Comparison of ENCODE assay signal across 1 cellular context in genomic region chr15:79004336-79004735, GRCh38.
TF ChIP-seq lines count a peak whose summit lies in the region.

No MANE protein-coding gene starts in this region.

TF ChIP-seq in GM12878, 131 proteins besides CTCF, POLR2A, EP300 and RAD21 (continued from another document and continues in another):
- TF ChIP-seq, protein P1, sequence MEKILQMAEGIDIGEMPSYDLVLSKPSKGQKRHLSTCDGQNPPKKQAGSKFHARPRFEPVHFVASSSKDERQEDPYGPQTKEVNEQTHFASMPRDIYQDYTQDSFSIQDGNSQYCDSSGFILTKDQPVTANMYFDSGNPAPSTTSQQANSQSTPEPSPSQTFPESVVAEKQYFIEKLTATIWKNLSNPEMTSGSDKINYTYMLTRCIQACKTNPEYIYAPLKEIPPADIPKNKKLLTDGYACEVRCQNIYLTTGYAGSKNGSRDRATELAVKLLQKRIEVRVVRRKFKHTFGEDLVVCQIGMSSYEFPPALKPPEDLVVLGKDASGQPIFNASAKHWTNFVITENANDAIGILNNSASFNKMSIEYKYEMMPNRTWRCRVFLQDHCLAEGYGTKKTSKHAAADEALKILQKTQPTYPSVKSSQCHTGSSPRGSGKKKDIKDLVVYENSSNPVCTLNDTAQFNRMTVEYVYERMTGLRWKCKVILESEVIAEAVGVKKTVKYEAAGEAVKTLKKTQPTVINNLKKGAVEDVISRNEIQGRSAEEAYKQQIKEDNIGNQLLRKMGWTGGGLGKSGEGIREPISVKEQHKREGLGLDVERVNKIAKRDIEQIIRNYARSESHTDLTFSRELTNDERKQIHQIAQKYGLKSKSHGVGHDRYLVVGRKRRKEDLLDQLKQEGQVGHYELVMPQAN (conservative IDR thresholded peaks at IDR 0.05) = no peak
- TF ChIP-seq KLF5 (IDR thresholded peaks at IDR 0.05; ENCODE audit: partially characterized antibody) (no peak), GABPA (IDR thresholded peaks at IDR 0.05; ENCODE audit: low read depth) (no peak; the same call in 1 of the 2 replicates), MLLT1 (IDR thresholded peaks at IDR 0.05) (0 out of 2 replicates have a peak, but pooled peaks have one; percentile 42), MTA3 (IDR thresholded peaks at IDR 0.05; ENCODE audit: borderline replicate concordance, low read length) (peak; percentile 87; the same call in 1 of the 2 replicates), ZNF24 (IDR thresholded peaks at IDR 0.05) (no peak), HDAC6 (IDR thresholded peaks at IDR 0.05; ENCODE audit: unreplicated experiment) (no peak), MEF2B (IDR thresholded peaks at IDR 0.05; ENCODE audit: partially characterized antibody, poor library complexity, severe bottlenecking) (peak; percentile 59), RB1 (IDR thresholded peaks at IDR 0.05; ENCODE audit: borderline replicate concordance) (no peak), HDGF (IDR thresholded peaks at IDR 0.05) (no peak), ESRRA (IDR thresholded peaks at IDR 0.05; ENCODE audit: low read length) (no peak), ASH2L (IDR thresholded peaks at IDR 0.05; ENCODE audit: borderline replicate concordance, low read depth) (no peak), SIN3A (IDR thresholded peaks at IDR 0.05; ENCODE audit: low read depth, low read length) (no peak), MEF2A (IDR thresholded peaks at IDR 0.05; ENCODE audit: insufficient read depth, low read depth, low read length) (peak; percentile 74), IRF5 (IDR thresholded peaks at IDR 0.05; ENCODE audit: borderline replicate concordance) (no peak), BCL11A (IDR thresholded peaks at IDR 0.05; ENCODE audit: low read depth, low read length) (peak; percentile 90), PAX8 (IDR thresholded peaks at IDR 0.05) (no peak), POLR2AphosphoS5 (IDR thresholded peaks at IDR 0.05; ENCODE audit: low read length) (0 out of 2 replicates have a peak, but pooled peaks have one; percentile 29), ZNF207 (IDR thresholded peaks at IDR 0.05; ENCODE audit: borderline replicate concordance) (no peak), GATAD2B (conservative IDR thresholded peaks at IDR 0.05; ENCODE audit: low read depth) (peak; percentile 83), NR2F1 (conservative IDR thresholded peaks at IDR 0.05) (peak; percentile 89), ETV6 (conservative IDR thresholded peaks at IDR 0.05 in 1 of 2, IDR thresholded peaks at IDR 0.05 in 1 of 2; ENCODE audit: borderline replicate concordance in 1 of 2, low read depth in 1 of 2) (peak in 1 of 2 experiments; percentile 94; a peak in 2 of 4 replicates), TARDBP (IDR thresholded peaks at IDR 0.05; ENCODE audit: borderline replicate concordance) (no peak), WRNIP1 (IDR thresholded peaks at IDR 0.05; ENCODE audit: borderline replicate concordance, low read depth, low read length) (no peak), SPI1 (IDR thresholded peaks at IDR 0.05; ENCODE audit: borderline replicate concordance, insufficient read depth, low read depth, low read length) (peak; percentile 85), SKIL (IDR thresholded peaks at IDR 0.05; ENCODE audit: low read depth, poor library complexity, severe bottlenecking) (peak; percentile 76), MTA2 (IDR thresholded peaks at IDR 0.05; ENCODE audit: low read depth) (peak; percentile 81), LARP7 (IDR thresholded peaks at IDR 0.05) (no peak), IRF3 (IDR thresholded peaks at IDR 0.05) (no peak), EZH2 (IDR thresholded peaks at IDR 0.05; ENCODE audit: borderline replicate concordance, control insufficient read depth, low read depth, low read length) (no peak), FOXK2 (IDR thresholded peaks at IDR 0.05) (no peak), PBX3 (IDR thresholded peaks at IDR 0.05; ENCODE audit: insufficient replicate concordance, low read depth, low read length) (no peak), MYC (IDR thresholded peaks at IDR 0.05; ENCODE audit: insufficient read depth, insufficient read length, insufficient replicate concordance, low read length, severe bottlenecking) (no peak), CUX1 (IDR thresholded peaks at IDR 0.05; ENCODE audit: insufficient replicate concordance, low read depth, low read length) (no peak), STAT3 (IDR thresholded peaks at IDR 0.05; ENCODE audit: low read depth, low read length) (no peak)
- TF ChIP-seq, protein P2, sequence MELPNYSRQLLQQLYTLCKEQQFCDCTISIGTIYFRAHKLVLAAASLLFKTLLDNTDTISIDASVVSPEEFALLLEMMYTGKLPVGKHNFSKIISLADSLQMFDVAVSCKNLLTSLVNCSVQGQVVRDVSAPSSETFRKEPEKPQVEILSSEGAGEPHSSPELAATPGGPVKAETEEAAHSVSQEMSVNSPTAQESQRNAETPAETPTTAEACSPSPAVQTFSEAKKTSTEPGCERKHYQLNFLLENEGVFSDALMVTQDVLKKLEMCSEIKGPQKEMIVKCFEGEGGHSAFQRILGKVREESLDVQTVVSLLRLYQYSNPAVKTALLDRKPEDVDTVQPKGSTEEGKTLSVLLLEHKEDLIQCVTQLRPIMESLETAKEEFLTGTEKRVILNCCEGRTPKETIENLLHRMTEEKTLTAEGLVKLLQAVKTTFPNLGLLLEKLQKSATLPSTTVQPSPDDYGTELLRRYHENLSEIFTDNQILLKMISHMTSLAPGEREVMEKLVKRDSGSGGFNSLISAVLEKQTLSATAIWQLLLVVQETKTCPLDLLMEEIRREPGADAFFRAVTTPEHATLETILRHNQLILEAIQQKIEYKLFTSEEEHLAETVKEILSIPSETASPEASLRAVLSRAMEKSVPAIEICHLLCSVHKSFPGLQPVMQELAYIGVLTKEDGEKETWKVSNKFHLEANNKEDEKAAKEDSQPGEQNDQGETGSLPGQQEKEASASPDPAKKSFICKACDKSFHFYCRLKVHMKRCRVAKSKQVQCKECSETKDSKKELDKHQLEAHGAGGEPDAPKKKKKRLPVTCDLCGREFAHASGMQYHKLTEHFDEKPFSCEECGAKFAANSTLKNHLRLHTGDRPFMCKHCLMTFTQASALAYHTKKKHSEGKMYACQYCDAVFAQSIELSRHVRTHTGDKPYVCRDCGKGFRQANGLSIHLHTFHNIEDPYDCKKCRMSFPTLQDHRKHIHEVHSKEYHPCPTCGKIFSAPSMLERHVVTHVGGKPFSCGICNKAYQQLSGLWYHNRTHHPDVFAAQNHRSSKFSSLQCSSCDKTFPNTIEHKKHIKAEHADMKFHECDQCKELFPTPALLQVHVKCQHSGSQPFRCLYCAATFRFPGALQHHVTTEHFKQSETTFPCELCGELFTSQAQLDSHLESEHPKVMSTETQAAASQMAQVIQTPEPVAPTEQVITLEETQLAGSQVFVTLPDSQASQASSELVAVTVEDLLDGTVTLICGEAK (IDR thresholded peaks at IDR 0.05; ENCODE audit: borderline replicate concordance) = no peak
- TF ChIP-seq, protein P3, sequence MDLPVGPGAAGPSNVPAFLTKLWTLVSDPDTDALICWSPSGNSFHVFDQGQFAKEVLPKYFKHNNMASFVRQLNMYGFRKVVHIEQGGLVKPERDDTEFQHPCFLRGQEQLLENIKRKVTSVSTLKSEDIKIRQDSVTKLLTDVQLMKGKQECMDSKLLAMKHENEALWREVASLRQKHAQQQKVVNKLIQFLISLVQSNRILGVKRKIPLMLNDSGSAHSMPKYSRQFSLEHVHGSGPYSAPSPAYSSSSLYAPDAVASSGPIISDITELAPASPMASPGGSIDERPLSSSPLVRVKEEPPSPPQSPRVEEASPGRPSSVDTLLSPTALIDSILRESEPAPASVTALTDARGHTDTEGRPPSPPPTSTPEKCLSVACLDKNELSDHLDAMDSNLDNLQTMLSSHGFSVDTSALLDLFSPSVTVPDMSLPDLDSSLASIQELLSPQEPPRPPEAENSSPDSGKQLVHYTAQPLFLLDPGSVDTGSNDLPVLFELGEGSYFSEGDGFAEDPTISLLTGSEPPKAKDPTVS (IDR thresholded peaks at IDR 0.05; ENCODE audit: low read depth, low read length) = no peak
- TF ChIP-seq, protein P4, sequence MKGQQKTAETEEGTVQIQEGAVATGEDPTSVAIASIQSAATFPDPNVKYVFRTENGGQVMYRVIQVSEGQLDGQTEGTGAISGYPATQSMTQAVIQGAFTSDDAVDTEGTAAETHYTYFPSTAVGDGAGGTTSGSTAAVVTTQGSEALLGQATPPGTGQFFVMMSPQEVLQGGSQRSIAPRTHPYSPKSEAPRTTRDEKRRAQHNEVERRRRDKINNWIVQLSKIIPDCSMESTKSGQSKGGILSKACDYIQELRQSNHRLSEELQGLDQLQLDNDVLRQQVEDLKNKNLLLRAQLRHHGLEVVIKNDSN (IDR thresholded peaks at IDR 0.05; ENCODE audit: borderline replicate concordance, extremely low read length, insufficient read depth, low read depth, low read length) = no peak
